In the genomic region with DNA sequence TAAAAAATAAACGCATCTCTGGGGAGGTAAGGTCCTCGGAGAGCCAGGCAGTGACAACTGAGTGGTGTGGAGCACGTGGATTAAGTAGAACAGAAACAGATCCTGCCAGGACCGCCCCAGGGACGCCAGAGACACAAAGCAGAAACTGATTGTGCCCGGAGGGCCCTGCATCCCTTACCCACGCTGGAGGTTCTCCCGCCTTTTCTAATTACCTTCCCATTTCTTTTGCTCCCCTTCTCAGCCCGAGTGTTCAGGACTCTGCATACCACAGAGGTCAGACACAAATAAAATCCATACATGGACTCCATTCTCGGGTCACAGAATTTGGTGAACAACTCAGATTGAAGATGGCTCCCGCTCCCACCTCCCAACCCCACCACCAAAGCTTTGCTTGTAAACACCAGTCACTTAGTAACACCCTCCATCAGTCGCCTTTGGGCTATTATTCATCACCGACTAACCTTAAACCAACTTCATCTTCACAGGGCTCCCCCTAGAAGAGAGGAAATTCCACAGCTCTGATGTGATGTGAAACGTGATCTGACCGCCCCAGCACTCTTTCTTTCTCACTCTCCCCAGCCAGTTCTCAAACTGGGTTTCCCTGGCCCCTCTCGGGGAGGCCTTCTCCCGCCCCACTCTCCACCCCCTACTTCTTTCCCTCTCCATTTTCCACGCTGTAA, we compare ENCODE assay signal across 8 cellular contexts.
DNase-seq lines count a peak whose midpoint lies in the region; TF ChIP-seq lines count a peak whose summit lies in the region.

No MANE protein-coding gene starts in this region.

- H4K20me1 ChIP-seq in MM.1S (ENCODE audit: insufficient read depth, low read length): no peaks in the 10 kb centered on the region

- H3K79me2 ChIP-seq in MM.1S (ENCODE audit: low read length): no peaks in the 10 kb centered on the region

- H3K9ac ChIP-seq in ES-I3 (ENCODE audit: low read depth, low read length) (peak overlapping the region; percentile 87), NT2/D1 (ENCODE audit: insufficient read length, low read depth) (peak overlapping the region; percentile 84), iPS-20b (ENCODE audit: low read depth, low read length) (peak overlapping the region; percentile 99), MM.1S (ENCODE audit: low read length) (no peak overlapping the region)

- H3K36me3 ChIP-seq in ES-I3 (ENCODE audit: insufficient read depth, low read length): no peaks in the 10 kb centered on the region; the same call in 1 of the 2 replicates
- H3K36me3 ChIP-seq in NT2/D1 (ENCODE audit: insufficient read depth, insufficient read length, low read length): peaks cover 11% of the 10 kb centered on the region
- H3K36me3 ChIP-seq in iPS-20b (ENCODE audit: insufficient read depth, low read depth, low read length): peaks cover 7% of the 10 kb centered on the region; the same call in 1 of the 2 replicates
- H3K36me3 ChIP-seq in MM.1S (replicated peaks; ENCODE audit: insufficient read depth, low read length): no peaks in the 10 kb centered on the region

- DNase-seq in NT2/D1 (ENCODE audit: low read depth, low spot score) (peak; percentile 93), astrocyte of the spinal cord (ENCODE audit: low read depth, low spot score) (peak; percentile 99), MM.1S (no peak), C1 segment of cervical spinal cord (lab: John Stamatoyannopoulos, UW) (no peak), SHP77 (lab: John Stamatoyannopoulos, UW) (no peak)
- DNase-seq in stimulated activated CD4-positive, alpha-beta T cell treated with anti-CD3 and anti-CD28 coated beads, TNF-alpha, amount 100 ng/mL, for 24 hours (ENCODE audit: low read depth in 3 of 3): peak; percentile 6 to 39 (median 15)

- no peak overlapping the region for H2AFZ ChIP-seq in MM.1S (ENCODE audit: low read length)

- H3K4me1 ChIP-seq in ES-I3 (ENCODE audit: insufficient read depth, low read length) (peaks cover 33% of the 10 kb centered on the region), NT2/D1 (ENCODE audit: insufficient read depth, insufficient read length) (peaks cover 11% of the 10 kb centered on the region), iPS-20b (ENCODE audit: insufficient read depth, low read length) (peaks cover 44% of the 10 kb centered on the region), MM.1S (ENCODE audit: low read length) (peaks cover 12% of the 10 kb centered on the region)

- no peaks in the 10 kb centered on the region for H3K9me3 ChIP-seq in ES-I3 (ENCODE audit: control insufficient read depth, insufficient read depth, low read length)
- H3K9me3 ChIP-seq in NT2/D1 (ENCODE audit: insufficient read depth, low read length): no peaks in the 10 kb centered on the region
- no peaks in the 10 kb centered on the region for H3K9me3 ChIP-seq in iPS-20b (ENCODE audit: insufficient read depth, low read depth, low read length)
- no peaks in the 10 kb centered on the region for H3K9me3 ChIP-seq in MM.1S (replicated peaks; ENCODE audit: insufficient read depth, low read length)

- TF ChIP-seq CTCF in astrocyte of the spinal cord (IDR thresholded peaks at IDR 0.05; ENCODE audit: low read depth, low read length) (no peak), MM.1S (IDR thresholded peaks at IDR 0.05; ENCODE audit: low read length) (no peak)

- H3F3A ChIP-seq in MM.1S (ENCODE audit: insufficient read depth, low read length): peaks cover 6% of the 10 kb centered on the region; the same call in 1 of the 2 replicates

- H3K27ac ChIP-seq in iPS-20b (ENCODE audit: low read length) (peak overlapping the region; percentile 100), MM.1S (ENCODE audit: low read length) (no peak overlapping the region)

- H3K4me2 ChIP-seq in MM.1S (ENCODE audit: low read depth, low read length): no peak overlapping the region

- in situ Hi-C loops in astrocyte of the spinal cord (cut with HindIII; ENCODE audit: low sequenced_read_pairs): no loop called here

- no peaks in the 10 kb centered on the region for H3K9me2 ChIP-seq in MM.1S (replicated peaks; ENCODE audit: insufficient read depth, low read length)

- peak overlapping the region; percentile 54 for H3K4me3 ChIP-seq in NT2/D1 (ENCODE audit: insufficient read length, low read depth)
- peak overlapping the region; percentile 16 for H3K4me3 ChIP-seq in astrocyte of the spinal cord (ENCODE audit: low read depth, low read length)
- peak overlapping the region; percentile 93 for H3K4me3 ChIP-seq in iPS-20b (ENCODE audit: low read length)
- H3K4me3 ChIP-seq in MM.1S (ENCODE audit: low read length): no peak overlapping the region

- no peaks in the 10 kb centered on the region for H3K27me3 ChIP-seq in NT2/D1 (ENCODE audit: insufficient read depth, insufficient read length)
- no peaks in the 10 kb centered on the region for H3K27me3 ChIP-seq in iPS-20b (ENCODE audit: insufficient read depth, low read length)
- H3K27me3 ChIP-seq in MM.1S (replicated peaks; ENCODE audit: insufficient read depth, low read length): no peaks in the 10 kb centered on the region

Comparison
In these comparisons a context has a peak if more than half of its experiments do, and no peak if none do; other contexts are left out.
1. DNase-seq: peak in NT2/D1 (single experiment), astrocyte of the spinal cord (single experiment) and stimulated activated CD4-positive, alpha-beta T cell treated with anti-CD3 and anti-CD28 coated beads, TNF-alpha, amount 100 ng/mL, for 24 hours (3 of 3); none in MM.1S (single experiment), C1 segment of cervical spinal cord (0 of 14) and SHP77 (0 of 2).